In the genomic region with DNA sequence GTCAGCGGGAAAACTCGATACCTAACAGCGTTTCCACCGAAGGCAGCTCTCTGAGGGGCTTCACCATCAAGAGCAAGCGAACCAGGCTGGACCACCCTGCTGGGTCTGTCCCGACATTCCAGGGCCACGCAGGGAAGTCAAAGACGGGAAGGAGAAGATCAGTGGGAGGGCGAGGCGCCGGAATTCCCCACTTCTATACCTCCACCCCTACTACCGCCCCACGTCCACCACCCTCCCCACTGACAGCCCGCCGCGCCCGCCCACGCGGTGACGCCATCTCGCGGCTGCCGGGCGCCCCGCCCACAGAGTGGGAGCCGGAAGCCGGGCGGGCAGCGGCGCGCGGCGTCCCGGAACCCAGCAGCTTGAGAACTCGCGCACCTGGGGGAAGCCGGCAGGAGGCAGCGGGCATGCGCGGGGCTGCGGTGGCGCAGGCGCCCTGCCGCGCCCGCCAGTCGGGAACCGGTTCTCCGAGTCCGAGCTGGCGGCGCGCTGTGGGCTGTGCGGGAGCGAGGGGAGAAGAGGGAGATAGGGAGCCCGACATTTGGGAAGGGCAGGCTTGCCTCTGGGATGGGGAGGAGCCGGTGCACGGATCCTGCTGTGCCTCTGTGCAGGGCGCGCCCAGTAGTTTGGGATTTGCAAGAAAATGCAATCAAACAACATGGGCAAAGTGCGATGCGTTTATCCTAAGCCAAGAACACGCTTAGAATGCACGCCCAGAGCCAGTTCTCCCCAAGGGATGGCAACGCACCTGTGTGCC, we compare ENCODE assay signal across 1 cellular context.
TF ChIP-seq lines count a peak whose summit lies in the region.

No MANE protein-coding gene starts in this region.

TF ChIP-seq in WTC11, 78 proteins besides CTCF, POLR2A, EP300 and RAD21 (continued from another document):
- TF ChIP-seq, protein P1, sequence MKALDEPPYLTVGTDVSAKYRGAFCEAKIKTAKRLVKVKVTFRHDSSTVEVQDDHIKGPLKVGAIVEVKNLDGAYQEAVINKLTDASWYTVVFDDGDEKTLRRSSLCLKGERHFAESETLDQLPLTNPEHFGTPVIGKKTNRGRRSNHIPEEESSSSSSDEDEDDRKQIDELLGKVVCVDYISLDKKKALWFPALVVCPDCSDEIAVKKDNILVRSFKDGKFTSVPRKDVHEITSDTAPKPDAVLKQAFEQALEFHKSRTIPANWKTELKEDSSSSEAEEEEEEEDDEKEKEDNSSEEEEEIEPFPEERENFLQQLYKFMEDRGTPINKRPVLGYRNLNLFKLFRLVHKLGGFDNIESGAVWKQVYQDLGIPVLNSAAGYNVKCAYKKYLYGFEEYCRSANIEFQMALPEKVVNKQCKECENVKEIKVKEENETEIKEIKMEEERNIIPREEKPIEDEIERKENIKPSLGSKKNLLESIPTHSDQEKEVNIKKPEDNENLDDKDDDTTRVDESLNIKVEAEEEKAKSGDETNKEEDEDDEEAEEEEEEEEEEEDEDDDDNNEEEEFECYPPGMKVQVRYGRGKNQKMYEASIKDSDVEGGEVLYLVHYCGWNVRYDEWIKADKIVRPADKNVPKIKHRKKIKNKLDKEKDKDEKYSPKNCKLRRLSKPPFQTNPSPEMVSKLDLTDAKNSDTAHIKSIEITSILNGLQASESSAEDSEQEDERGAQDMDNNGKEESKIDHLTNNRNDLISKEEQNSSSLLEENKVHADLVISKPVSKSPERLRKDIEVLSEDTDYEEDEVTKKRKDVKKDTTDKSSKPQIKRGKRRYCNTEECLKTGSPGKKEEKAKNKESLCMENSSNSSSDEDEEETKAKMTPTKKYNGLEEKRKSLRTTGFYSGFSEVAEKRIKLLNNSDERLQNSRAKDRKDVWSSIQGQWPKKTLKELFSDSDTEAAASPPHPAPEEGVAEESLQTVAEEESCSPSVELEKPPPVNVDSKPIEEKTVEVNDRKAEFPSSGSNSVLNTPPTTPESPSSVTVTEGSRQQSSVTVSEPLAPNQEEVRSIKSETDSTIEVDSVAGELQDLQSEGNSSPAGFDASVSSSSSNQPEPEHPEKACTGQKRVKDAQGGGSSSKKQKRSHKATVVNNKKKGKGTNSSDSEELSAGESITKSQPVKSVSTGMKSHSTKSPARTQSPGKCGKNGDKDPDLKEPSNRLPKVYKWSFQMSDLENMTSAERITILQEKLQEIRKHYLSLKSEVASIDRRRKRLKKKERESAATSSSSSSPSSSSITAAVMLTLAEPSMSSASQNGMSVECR (CRISPR knock-in tag; IDR thresholded peaks at IDR 0.05; ENCODE audit: borderline replicate concordance) = no peak
- no peak for TF ChIP-seq ATF1 (CRISPR knock-in tag; IDR thresholded peaks at IDR 0.05)
- no peak for TF ChIP-seq GTF2I (CRISPR knock-in tag; conservative IDR thresholded peaks at IDR 0.05)
- TF ChIP-seq IRF2 (CRISPR knock-in tag; IDR thresholded peaks at IDR 0.05; ENCODE audit: borderline replicate concordance, low read depth) = no peak
- TF ChIP-seq, protein P2, sequence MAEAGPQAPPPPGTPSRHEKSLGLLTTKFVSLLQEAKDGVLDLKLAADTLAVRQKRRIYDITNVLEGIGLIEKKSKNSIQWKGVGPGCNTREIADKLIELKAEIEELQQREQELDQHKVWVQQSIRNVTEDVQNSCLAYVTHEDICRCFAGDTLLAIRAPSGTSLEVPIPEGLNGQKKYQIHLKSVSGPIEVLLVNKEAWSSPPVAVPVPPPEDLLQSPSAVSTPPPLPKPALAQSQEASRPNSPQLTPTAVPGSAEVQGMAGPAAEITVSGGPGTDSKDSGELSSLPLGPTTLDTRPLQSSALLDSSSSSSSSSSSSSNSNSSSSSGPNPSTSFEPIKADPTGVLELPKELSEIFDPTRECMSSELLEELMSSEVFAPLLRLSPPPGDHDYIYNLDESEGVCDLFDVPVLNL (CRISPR knock-in tag; IDR thresholded peaks at IDR 0.05; ENCODE audit: borderline replicate concordance, low read depth) = peak; percentile 47; the same call in 1 of the 2 replicates
- TF ChIP-seq FOXK1 (CRISPR knock-in tag; IDR thresholded peaks at IDR 0.05) = no peak
- TF ChIP-seq, protein P3, sequence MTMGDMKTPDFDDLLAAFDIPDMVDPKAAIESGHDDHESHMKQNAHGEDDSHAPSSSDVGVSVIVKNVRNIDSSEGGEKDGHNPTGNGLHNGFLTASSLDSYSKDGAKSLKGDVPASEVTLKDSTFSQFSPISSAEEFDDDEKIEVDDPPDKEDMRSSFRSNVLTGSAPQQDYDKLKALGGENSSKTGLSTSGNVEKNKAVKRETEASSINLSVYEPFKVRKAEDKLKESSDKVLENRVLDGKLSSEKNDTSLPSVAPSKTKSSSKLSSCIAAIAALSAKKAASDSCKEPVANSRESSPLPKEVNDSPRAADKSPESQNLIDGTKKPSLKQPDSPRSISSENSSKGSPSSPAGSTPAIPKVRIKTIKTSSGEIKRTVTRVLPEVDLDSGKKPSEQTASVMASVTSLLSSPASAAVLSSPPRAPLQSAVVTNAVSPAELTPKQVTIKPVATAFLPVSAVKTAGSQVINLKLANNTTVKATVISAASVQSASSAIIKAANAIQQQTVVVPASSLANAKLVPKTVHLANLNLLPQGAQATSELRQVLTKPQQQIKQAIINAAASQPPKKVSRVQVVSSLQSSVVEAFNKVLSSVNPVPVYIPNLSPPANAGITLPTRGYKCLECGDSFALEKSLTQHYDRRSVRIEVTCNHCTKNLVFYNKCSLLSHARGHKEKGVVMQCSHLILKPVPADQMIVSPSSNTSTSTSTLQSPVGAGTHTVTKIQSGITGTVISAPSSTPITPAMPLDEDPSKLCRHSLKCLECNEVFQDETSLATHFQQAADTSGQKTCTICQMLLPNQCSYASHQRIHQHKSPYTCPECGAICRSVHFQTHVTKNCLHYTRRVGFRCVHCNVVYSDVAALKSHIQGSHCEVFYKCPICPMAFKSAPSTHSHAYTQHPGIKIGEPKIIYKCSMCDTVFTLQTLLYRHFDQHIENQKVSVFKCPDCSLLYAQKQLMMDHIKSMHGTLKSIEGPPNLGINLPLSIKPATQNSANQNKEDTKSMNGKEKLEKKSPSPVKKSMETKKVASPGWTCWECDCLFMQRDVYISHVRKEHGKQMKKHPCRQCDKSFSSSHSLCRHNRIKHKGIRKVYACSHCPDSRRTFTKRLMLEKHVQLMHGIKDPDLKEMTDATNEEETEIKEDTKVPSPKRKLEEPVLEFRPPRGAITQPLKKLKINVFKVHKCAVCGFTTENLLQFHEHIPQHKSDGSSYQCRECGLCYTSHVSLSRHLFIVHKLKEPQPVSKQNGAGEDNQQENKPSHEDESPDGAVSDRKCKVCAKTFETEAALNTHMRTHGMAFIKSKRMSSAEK (CRISPR knock-in tag; IDR thresholded peaks at IDR 0.05; ENCODE audit: borderline replicate concordance) = no peak
- TF ChIP-seq ELF4 (CRISPR knock-in tag; IDR thresholded peaks at IDR 0.05; ENCODE audit: low read depth) = no peak
- no peak for TF ChIP-seq ZNF121 (CRISPR knock-in tag; IDR thresholded peaks at IDR 0.05)
- TF ChIP-seq, protein P4, sequence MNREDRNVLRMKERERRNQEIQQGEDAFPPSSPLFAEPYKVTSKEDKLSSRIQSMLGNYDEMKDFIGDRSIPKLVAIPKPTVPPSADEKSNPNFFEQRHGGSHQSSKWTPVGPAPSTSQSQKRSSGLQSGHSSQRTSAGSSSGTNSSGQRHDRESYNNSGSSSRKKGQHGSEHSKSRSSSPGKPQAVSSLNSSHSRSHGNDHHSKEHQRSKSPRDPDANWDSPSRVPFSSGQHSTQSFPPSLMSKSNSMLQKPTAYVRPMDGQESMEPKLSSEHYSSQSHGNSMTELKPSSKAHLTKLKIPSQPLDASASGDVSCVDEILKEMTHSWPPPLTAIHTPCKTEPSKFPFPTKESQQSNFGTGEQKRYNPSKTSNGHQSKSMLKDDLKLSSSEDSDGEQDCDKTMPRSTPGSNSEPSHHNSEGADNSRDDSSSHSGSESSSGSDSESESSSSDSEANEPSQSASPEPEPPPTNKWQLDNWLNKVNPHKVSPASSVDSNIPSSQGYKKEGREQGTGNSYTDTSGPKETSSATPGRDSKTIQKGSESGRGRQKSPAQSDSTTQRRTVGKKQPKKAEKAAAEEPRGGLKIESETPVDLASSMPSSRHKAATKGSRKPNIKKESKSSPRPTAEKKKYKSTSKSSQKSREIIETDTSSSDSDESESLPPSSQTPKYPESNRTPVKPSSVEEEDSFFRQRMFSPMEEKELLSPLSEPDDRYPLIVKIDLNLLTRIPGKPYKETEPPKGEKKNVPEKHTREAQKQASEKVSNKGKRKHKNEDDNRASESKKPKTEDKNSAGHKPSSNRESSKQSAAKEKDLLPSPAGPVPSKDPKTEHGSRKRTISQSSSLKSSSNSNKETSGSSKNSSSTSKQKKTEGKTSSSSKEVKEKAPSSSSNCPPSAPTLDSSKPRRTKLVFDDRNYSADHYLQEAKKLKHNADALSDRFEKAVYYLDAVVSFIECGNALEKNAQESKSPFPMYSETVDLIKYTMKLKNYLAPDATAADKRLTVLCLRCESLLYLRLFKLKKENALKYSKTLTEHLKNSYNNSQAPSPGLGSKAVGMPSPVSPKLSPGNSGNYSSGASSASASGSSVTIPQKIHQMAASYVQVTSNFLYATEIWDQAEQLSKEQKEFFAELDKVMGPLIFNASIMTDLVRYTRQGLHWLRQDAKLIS (CRISPR knock-in tag; IDR thresholded peaks at IDR 0.05; ENCODE audit: borderline replicate concordance) = no peak
- no peak for TF ChIP-seq SMAD3 (CRISPR knock-in tag; IDR thresholded peaks at IDR 0.05; ENCODE audit: borderline replicate concordance)
- no peak for TF ChIP-seq ZBTB21 (CRISPR knock-in tag; IDR thresholded peaks at IDR 0.05; ENCODE audit: borderline replicate concordance)
- TF ChIP-seq, protein P5, sequence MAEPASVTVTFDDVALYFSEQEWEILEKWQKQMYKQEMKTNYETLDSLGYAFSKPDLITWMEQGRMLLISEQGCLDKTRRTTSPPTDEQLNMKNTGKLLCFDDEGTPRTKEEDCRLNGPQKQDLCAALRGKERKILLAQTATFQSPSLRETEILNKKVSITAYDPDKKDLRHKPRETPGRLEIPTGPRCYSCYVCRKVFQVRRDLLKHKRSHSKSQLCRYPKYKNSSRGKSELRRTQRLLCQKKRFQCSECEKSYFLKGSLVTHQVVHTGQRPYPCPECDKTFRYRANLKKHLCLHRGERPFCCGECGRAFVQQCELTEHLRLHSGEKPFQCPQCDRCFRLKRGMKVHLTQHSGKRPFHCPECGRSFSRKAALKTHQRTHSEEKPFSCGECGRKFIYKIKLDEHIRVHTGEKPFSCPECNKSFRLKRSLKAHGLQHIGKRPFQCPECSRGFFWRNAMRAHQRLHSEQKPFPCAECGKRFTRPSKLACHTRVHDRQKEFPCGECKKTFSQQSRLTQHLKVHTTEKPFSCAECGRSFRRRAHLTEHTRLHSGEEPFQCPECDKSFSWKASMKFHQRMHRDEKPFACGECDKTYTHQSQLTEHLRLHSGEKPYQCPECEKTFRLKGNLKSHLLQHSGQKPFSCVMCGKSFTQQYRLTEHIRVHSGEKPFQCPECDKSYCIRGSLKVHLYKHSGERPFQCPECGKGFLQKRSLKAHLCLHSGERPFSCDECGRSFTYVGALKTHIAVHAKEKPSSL (CRISPR knock-in tag; conservative IDR thresholded peaks at IDR 0.05) = no peak
- TF ChIP-seq, protein P6, sequence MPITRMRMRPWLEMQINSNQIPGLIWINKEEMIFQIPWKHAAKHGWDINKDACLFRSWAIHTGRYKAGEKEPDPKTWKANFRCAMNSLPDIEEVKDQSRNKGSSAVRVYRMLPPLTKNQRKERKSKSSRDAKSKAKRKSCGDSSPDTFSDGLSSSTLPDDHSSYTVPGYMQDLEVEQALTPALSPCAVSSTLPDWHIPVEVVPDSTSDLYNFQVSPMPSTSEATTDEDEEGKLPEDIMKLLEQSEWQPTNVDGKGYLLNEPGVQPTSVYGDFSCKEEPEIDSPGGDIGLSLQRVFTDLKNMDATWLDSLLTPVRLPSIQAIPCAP (CRISPR knock-in tag; IDR thresholded peaks at IDR 0.05) = peak; percentile 63; the same call in 1 of the 2 replicates
- TF ChIP-seq, protein P7, sequence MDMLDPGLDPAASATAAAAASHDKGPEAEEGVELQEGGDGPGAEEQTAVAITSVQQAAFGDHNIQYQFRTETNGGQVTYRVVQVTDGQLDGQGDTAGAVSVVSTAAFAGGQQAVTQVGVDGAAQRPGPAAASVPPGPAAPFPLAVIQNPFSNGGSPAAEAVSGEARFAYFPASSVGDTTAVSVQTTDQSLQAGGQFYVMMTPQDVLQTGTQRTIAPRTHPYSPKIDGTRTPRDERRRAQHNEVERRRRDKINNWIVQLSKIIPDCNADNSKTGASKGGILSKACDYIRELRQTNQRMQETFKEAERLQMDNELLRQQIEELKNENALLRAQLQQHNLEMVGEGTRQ (CRISPR knock-in tag; IDR thresholded peaks at IDR 0.05) = no peak
- peak; percentile 93 for TF ChIP-seq SP1 (CRISPR knock-in tag; conservative IDR thresholded peaks at IDR 0.05)
- TF ChIP-seq CREB1 (CRISPR knock-in tag; IDR thresholded peaks at IDR 0.05) = 0 out of 2 replicates have a peak, but pooled peaks have one; percentile 47
- peak; percentile 26; the same call in 1 of the 2 replicates for TF ChIP-seq NFE2L1 (CRISPR knock-in tag; IDR thresholded peaks at IDR 0.05)
